ENCODE assay signal across 1 cellular context in the genomic region with DNA sequence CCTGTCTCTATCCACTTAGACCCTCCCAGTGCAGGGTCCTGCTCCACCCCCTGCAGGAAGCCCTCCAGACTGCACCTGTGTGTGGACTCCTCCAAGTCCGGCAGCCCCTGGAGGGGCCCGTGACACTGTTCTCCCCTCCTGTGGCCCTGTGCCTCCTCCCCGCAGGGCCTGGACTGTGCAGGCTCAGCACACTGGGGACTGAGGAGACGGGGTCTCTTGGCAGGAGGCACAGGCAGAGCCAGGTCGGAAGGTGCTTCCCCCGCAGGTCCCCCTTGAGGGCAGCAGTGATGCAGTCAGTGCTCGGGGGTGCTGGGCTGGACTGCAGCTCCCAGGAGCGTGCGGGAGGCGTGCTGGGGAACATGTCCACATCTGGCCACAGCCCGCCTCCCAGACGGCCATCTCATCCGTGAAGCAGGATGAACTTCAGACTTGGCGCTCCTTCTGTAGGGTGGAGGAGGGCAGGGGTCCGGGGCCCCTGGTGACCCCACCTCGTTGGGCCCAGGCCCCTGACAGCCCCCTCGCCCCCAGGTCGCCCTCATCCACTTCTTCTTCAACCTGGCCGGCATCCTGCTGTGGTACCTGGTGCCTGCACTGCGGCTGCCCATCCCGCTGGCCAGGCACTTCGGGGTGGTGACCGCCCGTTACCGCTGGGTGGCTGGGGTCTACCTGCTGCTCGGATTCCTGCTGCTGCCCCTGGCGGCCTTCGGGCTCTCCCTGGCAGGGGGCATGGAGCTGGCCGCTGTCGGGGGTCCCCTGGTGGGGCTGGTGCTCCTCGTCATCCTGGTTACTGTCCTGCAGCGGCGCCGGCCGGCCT.
TF ChIP-seq lines count a peak whose summit lies in the region.

No MANE protein-coding gene starts in this region.

TF ChIP-seq in HepG2, 621 proteins besides CTCF, POLR2A, EP300 and RAD21 (continues in another document):
- TF ChIP-seq ZBTB21 (CRISPR knock-in tag; IDR thresholded peaks at IDR 0.05) (no peak), ZSCAN22 (CRISPR knock-in tag; IDR thresholded peaks at IDR 0.05) (no peak), HNF4G (IDR thresholded peaks at IDR 0.05; ENCODE audit: borderline replicate concordance, low read depth, low read length) (peak; percentile 44; the same call in 1 of the 2 replicates), HNF4G (CRISPR knock-in tag; IDR thresholded peaks at IDR 0.05; ENCODE audit: borderline replicate concordance, low read depth) (no peak), ATF7-NPFF (CRISPR knock-in tag; IDR thresholded peaks at IDR 0.05; ENCODE audit: low read depth) (peak; percentile 46; the same call in 1 of the 2 replicates), ZBTB43 (CRISPR knock-in tag; conservative IDR thresholded peaks at IDR 0.05) (0 out of 2 replicates have a peak, but pooled peaks have one; percentile 38), ZNF337 (CRISPR knock-in tag; IDR thresholded peaks at IDR 0.05; ENCODE audit: borderline replicate concordance, low read depth) (peak; percentile 11; the same call in 1 of the 2 replicates), UBTF (CRISPR knock-in tag; IDR thresholded peaks at IDR 0.05) (0 out of 2 replicates have a peak, but pooled peaks have one; percentile 60), CREB3 (CRISPR knock-in tag; IDR thresholded peaks at IDR 0.05) (0 out of 2 replicates have a peak, but pooled peaks have one; percentile 21), ZNF274 (CRISPR knock-in tag; IDR thresholded peaks at IDR 0.05) (peak; percentile 85; the same call in 1 of the 2 replicates), YEATS4 (CRISPR knock-in tag; IDR thresholded peaks at IDR 0.05; ENCODE audit: borderline replicate concordance) (no peak), ZNF616 (CRISPR knock-in tag; IDR thresholded peaks at IDR 0.05; ENCODE audit: low read depth) (0 out of 2 replicates have a peak, but pooled peaks have one; percentile 38), ZNF768 (CRISPR knock-in tag; IDR thresholded peaks at IDR 0.05) (peak; percentile 25; the same call in 1 of the 2 replicates), MLXIP (CRISPR knock-in tag; IDR thresholded peaks at IDR 0.05; ENCODE audit: borderline replicate concordance) (0 out of 2 replicates have a peak, but pooled peaks have one; percentile 42), NRL (CRISPR knock-in tag; IDR thresholded peaks at IDR 0.05; ENCODE audit: borderline replicate concordance) (peak; percentile 12; the same call in 1 of the 2 replicates), ZFX (CRISPR knock-in tag; IDR thresholded peaks at IDR 0.05; ENCODE audit: low read depth) (peak; percentile 8; the same call in 1 of the 2 replicates), ZC3H13 (CRISPR knock-in tag; IDR thresholded peaks at IDR 0.05) (0 out of 2 replicates have a peak, but pooled peaks have one; percentile 27), HMGXB3 (CRISPR knock-in tag; IDR thresholded peaks at IDR 0.05; ENCODE audit: borderline replicate concordance) (peak; percentile 68; the same call in 1 of the 2 replicates), ZFP82 (CRISPR knock-in tag; IDR thresholded peaks at IDR 0.05; ENCODE audit: borderline replicate concordance) (peak; percentile 75), ZMAT3 (CRISPR knock-in tag; conservative IDR thresholded peaks at IDR 0.05) (peak; percentile 78; the same call in 1 of the 2 replicates), U2AF1 (optimal IDR thresholded peaks at IDR 0.05; ENCODE audit: low read depth, low read length) (peak; percentile 26), SAP130 (CRISPR knock-in tag; IDR thresholded peaks at IDR 0.05; ENCODE audit: low read depth) (peak; percentile 84), GABPB1 (CRISPR knock-in tag; IDR thresholded peaks at IDR 0.05) (peak; percentile 44), ARNT2 (CRISPR knock-in tag; IDR thresholded peaks at IDR 0.05; ENCODE audit: low read depth) (peak; percentile 16; the same call in 1 of the 2 replicates), SNAPC2 (CRISPR knock-in tag; IDR thresholded peaks at IDR 0.05) (peak; percentile 73; the same call in 1 of the 2 replicates), MED1 (CRISPR knock-in tag; IDR thresholded peaks at IDR 0.05) (peak; percentile 71), ZNF354B (CRISPR knock-in tag; IDR thresholded peaks at IDR 0.05) (peak; percentile 74; the same call in 1 of the 2 replicates), SALL1 (CRISPR knock-in tag; IDR thresholded peaks at IDR 0.05) (peak; percentile 41; the same call in 1 of the 2 replicates), ZNF335 (CRISPR knock-in tag; IDR thresholded peaks at IDR 0.05) (0 out of 2 replicates have a peak, but pooled peaks have one; percentile 10), ZNF503 (CRISPR knock-in tag; IDR thresholded peaks at IDR 0.05) (no peak), ZNF296 (CRISPR knock-in tag; conservative IDR thresholded peaks at IDR 0.05) (peak; percentile 68; the same call in 1 of the 2 replicates)
- TF ChIP-seq, protein P1, sequence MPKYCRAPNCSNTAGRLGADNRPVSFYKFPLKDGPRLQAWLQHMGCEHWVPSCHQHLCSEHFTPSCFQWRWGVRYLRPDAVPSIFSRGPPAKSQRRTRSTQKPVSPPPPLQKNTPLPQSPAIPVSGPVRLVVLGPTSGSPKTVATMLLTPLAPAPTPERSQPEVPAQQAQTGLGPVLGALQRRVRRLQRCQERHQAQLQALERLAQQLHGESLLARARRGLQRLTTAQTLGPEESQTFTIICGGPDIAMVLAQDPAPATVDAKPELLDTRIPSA (CRISPR knock-in tag; IDR thresholded peaks at IDR 0.05; ENCODE audit: borderline replicate concordance) = 0 out of 2 replicates have a peak, but pooled peaks have one; percentile 44
- TF ChIP-seq, protein P2, sequence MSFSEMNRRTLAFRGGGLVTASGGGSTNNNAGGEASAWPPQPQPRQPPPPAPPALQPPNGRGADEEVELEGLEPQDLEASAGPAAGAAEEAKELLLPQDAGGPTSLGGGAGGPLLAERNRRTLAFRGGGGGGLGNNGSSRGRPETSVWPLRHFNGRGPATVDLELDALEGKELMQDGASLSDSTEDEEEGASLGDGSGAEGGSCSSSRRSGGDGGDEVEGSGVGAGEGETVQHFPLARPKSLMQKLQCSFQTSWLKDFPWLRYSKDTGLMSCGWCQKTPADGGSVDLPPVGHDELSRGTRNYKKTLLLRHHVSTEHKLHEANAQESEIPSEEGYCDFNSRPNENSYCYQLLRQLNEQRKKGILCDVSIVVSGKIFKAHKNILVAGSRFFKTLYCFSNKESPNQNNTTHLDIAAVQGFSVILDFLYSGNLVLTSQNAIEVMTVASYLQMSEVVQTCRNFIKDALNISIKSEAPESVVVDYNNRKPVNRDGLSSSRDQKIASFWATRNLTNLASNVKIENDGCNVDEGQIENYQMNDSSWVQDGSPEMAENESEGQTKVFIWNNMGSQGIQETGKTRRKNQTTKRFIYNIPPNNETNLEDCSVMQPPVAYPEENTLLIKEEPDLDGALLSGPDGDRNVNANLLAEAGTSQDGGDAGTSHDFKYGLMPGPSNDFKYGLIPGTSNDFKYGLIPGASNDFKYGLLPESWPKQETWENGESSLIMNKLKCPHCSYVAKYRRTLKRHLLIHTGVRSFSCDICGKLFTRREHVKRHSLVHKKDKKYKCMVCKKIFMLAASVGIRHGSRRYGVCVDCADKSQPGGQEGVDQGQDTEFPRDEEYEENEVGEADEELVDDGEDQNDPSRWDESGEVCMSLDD (CRISPR knock-in tag; IDR thresholded peaks at IDR 0.05; ENCODE audit: borderline replicate concordance) = 0 out of 2 replicates have a peak, but pooled peaks have one; percentile 59
- TF ChIP-seq, protein P3, sequence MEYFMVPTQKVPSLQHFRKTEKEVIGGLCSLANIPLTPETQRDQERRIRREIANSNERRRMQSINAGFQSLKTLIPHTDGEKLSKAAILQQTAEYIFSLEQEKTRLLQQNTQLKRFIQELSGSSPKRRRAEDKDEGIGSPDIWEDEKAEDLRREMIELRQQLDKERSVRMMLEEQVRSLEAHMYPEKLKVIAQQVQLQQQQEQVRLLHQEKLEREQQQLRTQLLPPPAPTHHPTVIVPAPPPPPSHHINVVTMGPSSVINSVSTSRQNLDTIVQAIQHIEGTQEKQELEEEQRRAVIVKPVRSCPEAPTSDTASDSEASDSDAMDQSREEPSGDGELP (IDR thresholded peaks at IDR 0.05; ENCODE audit: borderline replicate concordance, low read depth) = no peak
